ENCODE assay signal across 9 cellular contexts in the genomic region with DNA sequence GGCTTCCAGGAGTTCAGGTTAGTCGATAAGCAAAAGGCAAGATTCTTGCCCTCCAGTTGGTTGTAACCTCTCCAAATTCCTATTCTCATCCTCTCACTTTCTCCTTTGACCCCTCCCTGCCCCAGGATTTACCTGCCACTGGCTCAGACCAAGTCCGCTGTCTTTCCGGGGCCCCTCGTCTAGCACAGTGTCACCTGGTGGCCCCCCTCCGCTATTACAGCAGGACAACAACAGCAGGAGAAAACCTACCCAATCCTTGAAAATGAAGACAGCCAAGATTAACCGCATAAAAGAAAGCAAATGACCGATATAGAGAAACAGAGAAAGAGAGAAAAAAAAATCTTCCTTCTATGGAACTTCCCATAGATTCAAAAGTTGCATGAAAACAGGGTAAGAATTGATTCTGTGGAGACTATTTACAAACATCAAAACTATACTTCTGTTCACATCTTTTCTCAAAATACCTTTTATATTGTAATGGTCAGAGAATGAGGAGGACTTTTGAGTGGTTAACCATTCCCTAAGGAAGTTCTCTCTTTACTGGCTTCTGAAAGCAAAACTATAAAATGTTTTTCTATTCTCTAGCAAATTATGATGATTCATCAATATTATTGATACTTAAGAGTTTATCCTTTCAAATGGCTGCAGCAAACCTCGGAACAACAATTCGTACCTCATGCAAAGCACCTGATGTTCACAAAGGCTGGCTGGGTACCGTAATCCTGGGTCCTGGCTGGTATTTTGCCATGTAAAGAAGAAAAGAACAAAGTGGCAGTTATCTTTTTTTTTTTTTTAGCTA. TPM values are rescaled to one million over a fixed set of nuclear protein-coding genes. Genes with fewer than 3 reads are reported as not detected.
DNase-seq lines count a peak whose midpoint lies in the region; ATAC-seq, FAIRE-seq and TF ChIP-seq lines count a peak whose summit lies in the region.
"Had no signal": no experiment of that assay in that cellular context is flagged by ENCODE, and none has a peak within 500 bp of the region (broad histone marks: within the 10 kb centered on the region; RNA-seq: fewer than 3 reads in every experiment).

No MANE protein-coding gene starts in this region.

- H3K27me3 ChIP-seq in GM12878 (replicated peaks in 1 of 2; ENCODE audit: control insufficient read depth in 2 of 2, insufficient read depth in 2 of 2, low read length in 1 of 2) = no peaks in the 10 kb centered on the region
- no peaks in the 10 kb centered on the region for H3K27me3 ChIP-seq in neural progenitor cell
- H3K27me3 ChIP-seq in CD4-positive, alpha-beta T cell (ENCODE audit: control insufficient read depth, insufficient read depth, low read length) = peaks cover 12% of the 10 kb centered on the region

- peaks cover 2% of the 10 kb centered on the region for H3K9me3 Mint-ChIP-seq in neural progenitor cell
- H3K9me3 Mint-ChIP-seq in CD4-positive, alpha-beta T cell = no peaks in the 10 kb centered on the region

- 15% methylated on average over 10 of the region's 10 CpGs for WGBS in GM12878 (ENCODE audit: insufficient coverage, insufficient replicate concordance, low lambda C conversion rate, missing lambda C conversion rate)

- no peaks in the 10 kb centered on the region for H3K4me1 ChIP-seq in GM12878 (ENCODE audit: control insufficient read depth, insufficient read depth, low read length)
- peaks cover 6% of the 10 kb centered on the region for H3K4me1 ChIP-seq in neural progenitor cell

- in situ Hi-C loops in GM12878 (cut with MboI) = no loop called here

- intact Hi-C loops in GM12878 (cut with micrococcal nuclease; ENCODE audit: unreplicated experiment) = loop anchor here (1.0 kb wide), 1 partner anchor 286 kb away; no protein-coding TSS in a partner anchor
- intact Hi-C loops in CD4-positive, alpha-beta T cell (cut with DNase I, micrococcal nuclease) = no loop called here

- H3K4me3 ChIP-seq in GM12878 = no peak overlapping the region
- H3K4me3 ChIP-seq in neural progenitor cell = no peak overlapping the region

- TF ChIP-seq EP300 in GM12878 (IDR thresholded peaks at IDR 0.05; ENCODE audit: borderline replicate concordance in 1 of 2, control insufficient read depth in 1 of 2, low read depth in 2 of 2, low read length in 2 of 2) = no peak

- H2AFZ ChIP-seq in GM12878 (ENCODE audit: control insufficient read depth, low read depth, low read length) = no peak overlapping the region
- H2AFZ ChIP-seq in neural progenitor cell (replicated peaks) = no peak overlapping the region

- POLR2A ChIA-PET in GM12878 (lab: Charles Lee) = no interaction called here
- POLR2A ChIA-PET in CD4-positive, alpha-beta T cell (lab: Charles Lee) = no interaction called here

- DNase-seq in NCI-H2227 (lab: John Stamatoyannopoulos, UW; ENCODE audit: unreplicated experiment) (peak; percentile 24), NCI-H2227 treated with DMSO at 0.1 percent for 48 hours (lab: John Stamatoyannopoulos, UW) (no peak), GM12878 (ENCODE audit: low read depth, low spot score) (no peak), neural progenitor cell (ENCODE audit: low spot score) (peak; percentile 72), foreskin melanocyte (no peak), MV-4-11 (lab: John Stamatoyannopoulos, UW) (no peak)
- no peak for DNase-seq in CD4-positive, alpha-beta T cell

- no TSS peak for BruUV-seq in GM12878 (replicated peaks; lab: Mats Ljungman, UMichigan)

- H3K4me1 Mint-ChIP-seq in neural progenitor cell = no peaks in the 10 kb centered on the region
- no peaks in the 10 kb centered on the region for H3K4me1 Mint-ChIP-seq in CD4-positive, alpha-beta T cell (ENCODE audit: low read depth)

- H3K9me3 ChIP-seq in GM12878 (replicated peaks; ENCODE audit: control insufficient read depth, insufficient read depth, low read length) = no peaks in the 10 kb centered on the region
- no peaks in the 10 kb centered on the region for H3K9me3 ChIP-seq in neural progenitor cell (ENCODE audit: low read depth)
- H3K9me3 ChIP-seq in CD4-positive, alpha-beta T cell (ENCODE audit: control insufficient read depth, low read length) = no peaks in the 10 kb centered on the region
- H3K9me3 ChIP-seq: neutrophil had no signal

- H3K36me3 Mint-ChIP-seq in neural progenitor cell = no peaks in the 10 kb centered on the region
- H3K36me3 Mint-ChIP-seq in CD4-positive, alpha-beta T cell (ENCODE audit: low read depth) = no peaks in the 10 kb centered on the region

- peak; percentile 75 for ATAC-seq in HG03354 (IDR thresholded peaks at IDR 0.05; ENCODE audit: poor library complexity, severe bottlenecking, unreplicated experiment)
- peak; percentile 79 for ATAC-seq in GM12878
- ATAC-seq in CD4-positive, alpha-beta T cell (ENCODE audit: poor library complexity) = no peak

- no peaks in the 10 kb centered on the region for H3F3A ChIP-seq in neural progenitor cell (ENCODE audit: low read depth)

- no peak overlapping the region for H3K27ac ChIP-seq in GM12878 (ENCODE audit: control insufficient read depth, insufficient read depth)
- no peak overlapping the region for H3K27ac ChIP-seq in neural progenitor cell
- no peak overlapping the region for H3K27ac ChIP-seq in CD4-positive, alpha-beta T cell (ENCODE audit: low read depth, low read length)
- H3K27ac ChIP-seq: neutrophil had no signal

- H3K4me2 ChIP-seq in GM12878 (ENCODE audit: control insufficient read depth, insufficient read depth) = no peak overlapping the region
- H3K4me2 ChIP-seq in neural progenitor cell = no peak overlapping the region

- H3K36me3 ChIP-seq in GM12878 (ENCODE audit: control insufficient read depth in 2 of 2, insufficient read depth in 2 of 2, low read length in 1 of 2) = no peaks in the 10 kb centered on the region
- no peaks in the 10 kb centered on the region for H3K36me3 ChIP-seq in neural progenitor cell
- H3K36me3 ChIP-seq: neutrophil had no signal

- RAD21 ChIA-PET in GM12878 (lab: Charles Lee; ENCODE audit: unreplicated experiment) = no interaction called here

- SMC1A ChIA-PET in GM12878 (lab: Charles Lee; ENCODE audit: uncharacterized antibody, unreplicated experiment) = no interaction called here

- H4K20me1 ChIP-seq in GM12878 (ENCODE audit: control insufficient read depth, insufficient read depth) (no peaks in the 10 kb centered on the region), neural progenitor cell (ENCODE audit: low read depth) (no peaks in the 10 kb centered on the region)

- FAIRE-seq in GM12878 (lab: Jason Lieb, UNC) = no peak

- H3K9ac ChIP-seq in GM12878 (ENCODE audit: control insufficient read depth, insufficient read depth, low read length) (no peak overlapping the region), neural progenitor cell (no peak overlapping the region)

- H3K27ac Mint-ChIP-seq in neural progenitor cell = no peak overlapping the region
- H3K27ac Mint-ChIP-seq in CD4-positive, alpha-beta T cell = no peak overlapping the region

- TF ChIP-seq CTCF in GM12878 (IDR thresholded peaks at IDR 0.05 in 2 of 3, conservative IDR thresholded peaks at IDR 0.05 in 1 of 3; ENCODE audit: control insufficient read depth in 2 of 3, extremely low read depth in 1 of 3, insufficient read depth in 1 of 3, low read depth in 3 of 3, low read length in 3 of 3) (peak; percentile 66 to 91 (median 85)), neural progenitor cell (IDR thresholded peaks at IDR 0.05) (peak; percentile 94)
- no peak for TF ChIP-seq CTCF in CD4-positive, alpha-beta T cell (IDR thresholded peaks at IDR 0.05)

- CTCF ChIA-PET in GM12878 (lab: Yijun Ruan, JAX) = interaction anchor here (0.7 to 2.7 kb wide), 7 partner anchors 14 to 380 kb away, joined by 3 to 22 read pairs (median 3); no protein-coding TSS in a partner anchor
- CTCF ChIA-PET in CD4-positive, alpha-beta T cell (lab: Charles Lee) = no interaction called here

- H3K27me3 Mint-ChIP-seq in neural progenitor cell (ENCODE audit: insufficient read depth, low read depth) = no peaks in the 10 kb centered on the region
- H3K27me3 Mint-ChIP-seq in CD4-positive, alpha-beta T cell = peaks cover 59% of the 10 kb centered on the region

- H3K79me2 ChIP-seq in GM12878 (ENCODE audit: control insufficient read depth, insufficient read depth, low read length) (no peaks in the 10 kb centered on the region), neural progenitor cell (ENCODE audit: low read depth) (no peaks in the 10 kb centered on the region)

- peak; percentile 53 for TF ChIP-seq RAD21 in GM12878 (IDR thresholded peaks at IDR 0.05; ENCODE audit: insufficient read depth, low read depth, low read length)

- no peak for TF ChIP-seq POLR2A in GM12878 (IDR thresholded peaks at IDR 0.05; ENCODE audit: low read depth, low read length)

- no peak overlapping the region for H3K4me3 Mint-ChIP-seq in neural progenitor cell
- H3K4me3 Mint-ChIP-seq in CD4-positive, alpha-beta T cell = no peak overlapping the region

TF ChIP-seq in GM12878, 131 proteins besides CTCF, POLR2A, EP300 and RAD21:
- TF ChIP-seq SMC3 (IDR thresholded peaks at IDR 0.05; ENCODE audit: borderline replicate concordance, low read length) = peak; percentile 73; the same call in 1 of the 2 replicates
- TF ChIP-seq YY1 (IDR thresholded peaks at IDR 0.05; ENCODE audit: low read depth, low read length) = no peak
- TF ChIP-seq SMAD5 (IDR thresholded peaks at IDR 0.05; ENCODE audit: low read depth) = no peak
- no peak for TF ChIP-seq SIN3A (IDR thresholded peaks at IDR 0.05; ENCODE audit: low read depth, low read length)

RNA-seq across cellular contexts. Expression of a gene that starts 10.0 kb away (rescaled TPM):
- total RNA-seq in GM12878 (2013; cell fraction: nucleolus; rRNA removed) = not detected in 2 replicates
- total RNA-seq in GM12878 (2014; rRNA removed) = not detected in 2 replicates
- not detected in 2 replicates for total RNA-seq in GM12878 (2014; rRNA removed; fragmentation: Illumina TruSeq; extraction: Trizol)
- total RNA-seq in GM12878 (2021) = not detected in 2 replicates
- not detected for polyA plus RNA-seq in GM12878 (2011; ENCODE audit: low read depth)
- not detected in 2 replicates for polyA plus RNA-seq in GM12878 (2011; rRNA removed)
- not detected in 2 replicates for polyA plus RNA-seq in GM12878 (2011; cell fraction: cytosol; rRNA removed)
- not detected in 2 replicates for polyA plus RNA-seq in GM12878 (2011; cell fraction: nucleus; rRNA removed)
- polyA plus RNA-seq in GM12878 (2012) = not detected in 2 replicates
- not detected in 2 replicates for polyA plus RNA-seq in GM12878 (2014; fragmentation: Illumina TruSeq; extraction: Trizol)
- not detected for polyA plus RNA-seq in GM12878 (2014; fragmentation: Nextera tagmentation; extraction: Ambion mirVana)
- polyA plus RNA-seq in GM12878 (2014; rRNA removed) = not detected in 2 replicates
- polyA plus RNA-seq in GM12878 (2016; fragmentation: Nextera tagmentation; extraction: Ambion mirVana) = not detected
- polyA minus RNA-seq in GM12878 (2011; rRNA and poly(A)+ RNA removed) = not detected in 2 replicates
- not detected in 2 replicates for polyA minus RNA-seq in GM12878 (2011; cell fraction: cytosol; rRNA and poly(A)+ RNA removed)
- not detected in 2 replicates for polyA minus RNA-seq in GM12878 (2011; cell fraction: nucleus; rRNA and poly(A)+ RNA removed)
- total RNA-seq in neural progenitor cell (ENCODE audit: low replicate concordance) = 13.6 and 17.8 TPM in 2 replicates
- total RNA-seq in CD4-positive, alpha-beta T cell = not detected

Comparison
In these comparisons a context has a peak if more than half of its experiments do, and no peak if none do; other contexts are left out.
1. DNase-seq: peak in NCI-H2227 (single experiment) and neural progenitor cell (single experiment); none in NCI-H2227 treated with DMSO at 0.1 percent for 48 hours (single experiment), GM12878 (single experiment), foreskin melanocyte (single experiment), MV-4-11 (single experiment) and CD4-positive, alpha-beta T cell (0 of 10).
2. RNA of a gene that starts 10.0 kb away (total RNA-seq): 13.6 to 17.8 TPM in neural progenitor cell; not detected in GM12878 and not detected in CD4-positive, alpha-beta T cell; every median in the first group is over 10 times any median in the second.